Comparison of ENCODE assay signal across 8 cellular contexts in the genomic region with DNA sequence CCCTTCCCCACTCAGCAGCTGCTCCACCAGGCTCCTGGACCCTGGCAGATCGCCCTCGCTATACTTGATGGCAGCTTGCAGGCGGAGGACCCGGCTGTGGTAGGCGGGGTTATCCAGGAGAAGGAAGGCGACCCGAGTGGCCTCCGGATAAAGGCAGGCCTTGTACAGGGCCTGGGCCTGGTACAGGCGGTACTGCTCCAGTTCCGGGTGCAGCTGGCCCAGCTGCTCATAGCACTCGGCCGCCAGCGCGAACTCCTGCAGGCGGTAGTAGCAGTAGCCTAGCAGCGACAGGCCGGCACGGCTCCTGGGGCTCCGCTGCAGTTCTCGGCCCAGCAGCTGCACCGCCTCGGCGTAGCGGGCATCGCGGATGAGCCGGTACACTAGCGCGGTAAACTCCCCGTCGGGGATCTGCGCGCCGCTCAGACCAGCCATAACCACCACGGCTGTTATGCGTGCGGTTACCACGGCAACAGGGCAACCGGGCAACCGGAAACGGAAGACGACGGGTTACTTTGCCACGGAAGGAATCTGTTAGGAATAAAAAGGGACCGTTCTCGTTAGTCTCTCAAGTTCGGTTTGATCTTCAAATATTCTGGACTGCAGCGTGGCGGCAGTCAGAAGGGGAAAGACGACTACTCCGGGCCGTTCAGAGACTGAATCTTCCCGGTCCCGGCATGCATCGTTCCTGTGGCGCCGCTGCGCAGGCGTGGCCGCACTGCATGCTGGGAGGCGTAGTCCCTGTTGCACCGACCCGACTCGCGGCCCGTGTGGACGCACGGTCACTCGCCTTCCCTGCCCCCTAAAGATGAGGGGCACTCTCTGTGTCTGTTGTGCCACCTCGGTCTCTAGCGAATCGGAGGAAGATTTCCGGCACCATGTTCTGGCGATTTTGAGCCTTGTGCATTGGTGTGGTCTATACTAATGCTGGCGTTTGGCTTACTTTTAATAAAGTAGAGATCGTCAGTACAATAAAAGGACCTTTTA.
DNase-seq lines count a peak whose midpoint lies in the region; TF ChIP-seq lines count a peak whose summit lies in the region.

No MANE protein-coding gene starts in this region.

- H2BK120ac ChIP-seq in mesendoderm (ENCODE audit: low read depth, low read length) = no peak overlapping the region

- peaks cover 15% of the 10 kb centered on the region for H3K4me1 ChIP-seq in endocrine pancreas (ENCODE audit: control insufficient read depth, insufficient read depth, low read length)
- no peaks in the 10 kb centered on the region for H3K4me1 ChIP-seq in mesendoderm (ENCODE audit: control insufficient read depth, low read depth, low read length)

- peak overlapping the region; percentile 48 for H3K4me2 ChIP-seq in mesendoderm (ENCODE audit: low read length)

- H2BK5ac ChIP-seq in mesendoderm (ENCODE audit: low read length) = peak overlapping the region; percentile 98

- no peak overlapping the region for H3K4ac ChIP-seq in mesendoderm (ENCODE audit: low read depth, low read length)

- H3K36me3 ChIP-seq in endocrine pancreas (ENCODE audit: control insufficient read depth, insufficient read depth, low read length) (no peaks in the 10 kb centered on the region), mesendoderm (ENCODE audit: control insufficient read depth, insufficient read depth, low read length) (no peaks in the 10 kb centered on the region)

- H3K9me3 ChIP-seq in endocrine pancreas (ENCODE audit: control insufficient read depth, low read length) = no peaks in the 10 kb centered on the region

- H3K79me1 ChIP-seq in mesendoderm (ENCODE audit: low read length) = no peaks in the 10 kb centered on the region

- no peak for TF ChIP-seq CTCF in GM20000 (IDR thresholded peaks at IDR 0.05; ENCODE audit: extremely low read depth, missing control alignments)

- H3K79me2 ChIP-seq in mesendoderm (ENCODE audit: control insufficient read depth, insufficient read depth, low read length) = no peaks in the 10 kb centered on the region

- H2AK5ac ChIP-seq in mesendoderm (ENCODE audit: low read length) = no peak overlapping the region

- H3K27me3 ChIP-seq in endocrine pancreas (ENCODE audit: control insufficient read depth, insufficient read depth, low read length) = no peaks in the 10 kb centered on the region
- H3K27me3 ChIP-seq in mesendoderm (ENCODE audit: insufficient read depth, low read length, poor library complexity) = no peaks in the 10 kb centered on the region

- H3K27ac ChIP-seq in mesendoderm (ENCODE audit: low read depth, low read length) = peak overlapping the region; percentile 55

- H3K9ac ChIP-seq in endocrine pancreas (ENCODE audit: control insufficient read depth, insufficient read depth, low read length) (peak overlapping the region; percentile 89), mesendoderm (ENCODE audit: low read length) (peak overlapping the region; percentile 88)

- WGBS in mesendoderm (ENCODE audit: extremely low coverage, insufficient coverage, low lambda C conversion rate) = no CpG with 5 or more reads among the region's 76 CpGs

- DNase-seq in COLO668 (lab: John Stamatoyannopoulos, UW; ENCODE audit: unreplicated experiment) (peak; percentile 91), GM20000 (ENCODE audit: low spot score) (peak; percentile 83), HS-5 (ENCODE audit: low read depth) (peak; percentile 87), NOMO-1 treated with DMSO at 0.1 percent for 48 hours (lab: John Stamatoyannopoulos, UW; ENCODE audit: unreplicated experiment) (peak; percentile 85), mesendoderm (peak; percentile 94)
- DNase-seq in activated CD8-positive, alpha-beta memory T cell treated with anti-CD3 and anti-CD28 coated beads, Interleukin-2, amount 50 U/mL, for 1 hour (ENCODE audit: extremely low read depth) = peak; percentile 84
- DNase-seq in stimulated activated CD8-positive, alpha-beta memory T cell treated with anti-CD3 and anti-CD28 coated beads, Interleukin-12 subunit alpha, Interleukin-12 subunit beta, amount 100 ng/mL, for 4 hours (ENCODE audit: low read depth) = peak; percentile 77

- peak overlapping the region; percentile 86 for H3K4me3 ChIP-seq in endocrine pancreas (ENCODE audit: control insufficient read depth, insufficient read depth, low read length)
- H3K4me3 ChIP-seq in mesendoderm (ENCODE audit: low read length) = peak overlapping the region; percentile 89

- no peak overlapping the region for H4K8ac ChIP-seq in mesendoderm (ENCODE audit: low read depth, low read length)

- no peak overlapping the region for H4K5ac ChIP-seq in mesendoderm (ENCODE audit: low read length)

- no peak overlapping the region for H2BK15ac ChIP-seq in mesendoderm (replicated peaks; ENCODE audit: low read depth)

- peak overlapping the region; percentile 76 for H3K18ac ChIP-seq in mesendoderm (ENCODE audit: low read length)

- no peak overlapping the region for H3K23ac ChIP-seq in mesendoderm (ENCODE audit: low read length)

- peak overlapping the region; percentile 97 for H3K56ac ChIP-seq in mesendoderm (ENCODE audit: low read length)

Comparison
In these comparisons a context has a peak if more than half of its experiments do, and no peak if none do; other contexts are left out.
1. Peak in every context shown above with its lines: DNase-seq, H3K4me3 ChIP-seq and H3K27ac ChIP-seq.